Comparison of ENCODE assay signal across 8 cellular contexts in the genomic region with DNA sequence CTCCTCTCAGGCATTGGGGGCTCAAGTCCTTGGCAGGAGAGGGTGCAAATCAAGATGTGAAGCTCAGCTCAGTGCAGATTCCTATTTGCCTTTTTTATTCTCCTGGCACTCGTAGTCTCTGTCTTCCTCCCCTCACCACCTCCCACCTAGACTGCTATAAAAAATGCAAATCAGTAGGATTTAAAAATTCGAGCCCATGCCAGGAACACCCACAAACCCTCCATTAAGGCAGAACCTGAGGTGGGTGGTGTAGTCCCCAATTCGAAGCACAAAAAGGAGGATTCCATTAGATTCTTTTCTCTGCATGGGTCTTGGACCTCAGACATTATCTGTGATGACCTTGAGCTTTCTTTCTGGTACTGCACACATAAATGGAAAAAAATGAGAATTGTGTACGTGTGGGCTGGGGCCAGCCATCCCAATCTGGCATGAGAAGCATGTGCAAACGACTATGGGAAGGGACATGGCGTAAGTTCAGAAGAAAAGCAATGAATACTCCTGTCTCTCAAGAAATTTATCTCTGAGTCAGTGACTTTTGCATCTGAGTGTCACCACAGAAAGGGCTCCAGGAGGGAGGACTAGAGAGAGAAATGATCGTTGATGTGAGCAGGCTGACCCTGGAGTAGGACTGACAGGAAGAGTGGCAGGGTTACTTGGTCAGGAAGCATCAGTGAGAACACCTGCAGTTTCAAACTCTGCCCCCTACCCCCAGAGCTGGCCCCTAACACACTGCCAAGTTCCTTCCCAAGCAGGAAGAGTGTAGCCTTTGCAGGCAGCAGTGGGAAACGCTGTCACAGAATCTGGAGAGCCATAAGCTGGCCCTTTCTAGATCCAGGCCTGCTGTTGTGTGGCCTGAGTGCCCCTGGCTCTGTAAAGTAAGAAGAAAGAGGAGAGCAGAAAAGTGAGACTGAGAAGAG. TPM values are rescaled to one million over a fixed set of nuclear protein-coding genes. Genes with fewer than 3 reads are reported as not detected.
DNase-seq lines count a peak whose midpoint lies in the region; ATAC-seq and TF ChIP-seq lines count a peak whose summit lies in the region.

No MANE protein-coding gene starts in this region.

- no peak overlapping the region for H3T11ph ChIP-seq in H9 (ENCODE audit: low read length)

- no peak for DNase-seq in H9
- no peak for DNase-seq in SJSA1 (ENCODE audit: low read depth in 1 of 2, low spot score in 2 of 2)
- no peak for DNase-seq in fibroblast of mammary gland (ENCODE audit: low read depth)
- DNase-seq in gastrocnemius medialis, result no peak
- no peak for DNase-seq in SW 1271 (lab: John Stamatoyannopoulos, UW)

- no peaks in the 10 kb centered on the region for H3K36me3 Mint-ChIP-seq in H9 (ENCODE audit: insufficient read depth in 1 of 3, low read depth in 3 of 3)

- no peak overlapping the region for H3K56ac ChIP-seq in H9 (ENCODE audit: insufficient read length, low read depth, low read length)

- no peak overlapping the region for H4K91ac ChIP-seq in H9 (ENCODE audit: insufficient read length, low read depth, low read length)

- H3K9ac ChIP-seq in H9 (ENCODE audit: extremely low read depth, insufficient read length, low read length), result no peak overlapping the region

- in situ Hi-C loops in gastrocnemius medialis (cut with MboI; ENCODE audit: low sequenced_read_pairs in 4 of 4), result no loop called here

- H2BK120ac ChIP-seq in H9 (ENCODE audit: low read depth, low read length, poor library complexity, severe bottlenecking), result no peak overlapping the region

- peak overlapping the region; percentile 25; the same call in 1 of the 2 replicates for H3K14ac ChIP-seq in H9 (ENCODE audit: insufficient read depth, low read length)

- H3K9me3 Mint-ChIP-seq in H9, result no peaks in the 10 kb centered on the region; a peak in 1 of 5 replicates

- H3K4me1 Mint-ChIP-seq in H9, result peaks cover 10 to 16% of the 10 kb centered on the region in 2 experiments

- no peaks in the 10 kb centered on the region for H3K27me3 ChIP-seq in H9 (ENCODE audit: insufficient read depth, low read length)
- no peaks in the 10 kb centered on the region for H3K27me3 ChIP-seq in SJSA1 (replicated peaks)
- H3K27me3 ChIP-seq in gastrocnemius medialis, result no peaks in the 10 kb centered on the region

- no CpG with 5 or more reads among the region's 8 CpGs for WGBS in H9 (ENCODE audit: extremely low coverage, insufficient read length, low lambda C conversion rate)

- no peak for ATAC-seq in gastrocnemius medialis
- no peak for ATAC-seq in HG02763 (IDR thresholded peaks at IDR 0.05; ENCODE audit: unreplicated experiment)
- ATAC-seq in HG02870 (IDR thresholded peaks at IDR 0.05; ENCODE audit: unreplicated experiment), result no peak
- ATAC-seq in GM19023 (IDR thresholded peaks at IDR 0.05; ENCODE audit: unreplicated experiment), result no peak

- H4K20me1 ChIP-seq in H9 (ENCODE audit: control insufficient read depth, insufficient read depth, insufficient read length), result no peaks in the 10 kb centered on the region

- no peaks in the 10 kb centered on the region for H3K79me1 ChIP-seq in H9 (ENCODE audit: insufficient read depth, low read depth, low read length, poor library complexity, severe bottlenecking)

- H3K79me2 ChIP-seq in H9 (ENCODE audit: insufficient read depth, low read length), result no peaks in the 10 kb centered on the region; the same call in 1 of the 2 replicates

- TF ChIP-seq POLR2A in gastrocnemius medialis (IDR thresholded peaks at IDR 0.05), result no peak

- H3K27ac ChIP-seq in H9 (ENCODE audit: insufficient read length, low read depth, low read length), result no peak overlapping the region
- H3K27ac ChIP-seq in SJSA1, result peak overlapping the region; percentile 46
- H3K27ac ChIP-seq in gastrocnemius medialis, result peak overlapping the region; percentile 85 to 96 (median 93)

- no peak overlapping the region for H3K4ac ChIP-seq in H9 (ENCODE audit: low read depth, low read length)

- intact Hi-C loops in gastrocnemius medialis (cut with DNase I; ENCODE audit: low total_unique reads), result no loop called here

- H2BK5ac ChIP-seq in H9 (ENCODE audit: insufficient read length, low read length), result no peak overlapping the region

- H2BK15ac ChIP-seq in H9 (ENCODE audit: low read depth, low read length), result no peak overlapping the region

- no peak overlapping the region for H4K5ac ChIP-seq in H9 (ENCODE audit: insufficient read length, low read depth, low read length)

- H3K27me3 Mint-ChIP-seq in H9 (ENCODE audit: low read depth), result peaks cover 24% of the 10 kb centered on the region

- H3K23ac ChIP-seq in H9 (ENCODE audit: insufficient read length, low read depth, low read length), result no peak overlapping the region

- peak overlapping the region; percentile 90 to 92 for H3K4me3 Mint-ChIP-seq in H9

- peak overlapping the region; percentile 81 for H3K4me2 ChIP-seq in H9 (ENCODE audit: insufficient read depth, insufficient read length, low read length)

- peak overlapping the region; percentile 53 for H3K4me3 ChIP-seq in SJSA1
- H3K4me3 ChIP-seq in fibroblast of mammary gland (ENCODE audit: control insufficient read depth, low read depth, low read length), result peak overlapping the region; percentile 61
- H3K4me3 ChIP-seq in gastrocnemius medialis, result peak overlapping the region; percentile 56 to 80 (median 70)

- no peak overlapping the region for H4K8ac ChIP-seq in H9 (replicated peaks; ENCODE audit: insufficient read length, low read depth, low read length)

- H3K27ac Mint-ChIP-seq in H9, result peak overlapping the region in 1 of 3 experiments; percentile 6; a peak in 3 of 7 replicates

- no peak overlapping the region for H3K18ac ChIP-seq in H9 (ENCODE audit: insufficient read length, low read depth, low read length)

- TF ChIP-seq CTCF in H9 (conservative IDR thresholded peaks at IDR 0.05) (no peak), fibroblast of mammary gland (conservative IDR thresholded peaks at IDR 0.05; ENCODE audit: control insufficient read depth, insufficient read depth, low read depth, low read length) (no peak), gastrocnemius medialis (IDR thresholded peaks at IDR 0.05 in 4 of 5, conservative IDR thresholded peaks at IDR 0.05 in 1 of 5) (no peak)

- H2BK20ac ChIP-seq in H9 (ENCODE audit: low read depth, low read length, poor library complexity, severe bottlenecking), result no peak overlapping the region

- H2BK12ac ChIP-seq in H9 (ENCODE audit: insufficient read length, low read depth, low read length), result no peak overlapping the region

- H3K9me3 ChIP-seq in H9 (ENCODE audit: control insufficient read depth, low read depth, low read length) (no peaks in the 10 kb centered on the region), SJSA1 (replicated peaks) (no peaks in the 10 kb centered on the region), gastrocnemius medialis (no peaks in the 10 kb centered on the region)

- H2AFZ ChIP-seq in H9 (ENCODE audit: low read length), result no peak overlapping the region

- H3K4me1 ChIP-seq in H9 (ENCODE audit: insufficient read depth, low read length), result peaks cover 25% of the 10 kb centered on the region
- peaks cover 72% of the 10 kb centered on the region for H3K4me1 ChIP-seq in SJSA1 (replicated peaks)
- H3K4me1 ChIP-seq in gastrocnemius medialis, result peaks cover 55 to 56% of the 10 kb centered on the region in 2 donors

- H2AK5ac ChIP-seq in H9 (ENCODE audit: insufficient read length, low read length), result no peak overlapping the region

- peaks cover 12% of the 10 kb centered on the region; the same call in 1 of the 2 replicates for H3K36me3 ChIP-seq in SJSA1
- H3K36me3 ChIP-seq in gastrocnemius medialis, result no peaks in the 10 kb centered on the region

- H3K23me2 ChIP-seq in H9 (ENCODE audit: insufficient read length, low read depth, low read length, poor library complexity, severe bottlenecking), result peaks cover 19% of the 10 kb centered on the region

RNA-seq across cellular contexts. Expression of a gene that starts 1.7 kb away (rescaled TPM):
- 11.9 and 12.3 TPM in 2 replicates for total RNA-seq in H9 (2021)
- 3.4 and 5.4 TPM in 2 replicates for total RNA-seq in SJSA1 (2014; rRNA removed; shearing (Covaris generic))
- 10 to 100 TPM in 1 of 4 donors, 1 to 10 TPM in 3; 4.7 to 11.8 (median 5.1) TPM for total RNA-seq in gastrocnemius medialis

RNA-seq across cellular contexts. Expression of a gene that starts 18.2 kb away (rescaled TPM):
- total RNA-seq in H9 (2021) (38.0 and 38.3 TPM in 2 replicates), gastrocnemius medialis (10 to 100 TPM; 22.2 to 32.9 (median 29.2) TPM)
- 22.8 and 37.8 TPM in 2 replicates for total RNA-seq in SJSA1 (2014; rRNA removed; shearing (Covaris generic))
